29 cellular contexts compared by ENCODE assay signal in genomic region chr3:176439729-176440128, GRCh38.
"Had no signal": no experiment of that assay in that cellular context is flagged by ENCODE, and none has a peak within 500 bp of the region (broad histone marks: within the 10 kb centered on the region; RNA-seq: fewer than 3 reads in every experiment).

No MANE protein-coding gene starts in this region.

- H3K9ac ChIP-seq: parathyroid adenoma had no signal

- H3K4me3 ChIP-seq: ovary, psoas muscle, skin epidermis, smooth muscle cell, spleen, stomach, thoracic aorta, thyroid gland, tibial nerve, upper lobe of left lung, vagina had no signal

- H3K4me1 ChIP-seq: parathyroid adenoma, psoas muscle, spleen, stomach, thyroid gland, tibial nerve, upper lobe of left lung, vagina had no signal

- H3K27ac ChIP-seq: neutrophil, ovary, parathyroid adenoma, psoas muscle, skin epidermis, spleen, stomach, thoracic aorta, thyroid gland, tibial nerve, upper lobe of left lung, vagina had no signal

- H3K36me3 ChIP-seq: neutrophil, ovary, spleen, stomach, thoracic aorta, thyroid gland, tibial nerve, upper lobe of left lung, vagina had no signal

- ATAC-seq: naive thymus-derived CD8-positive, alpha-beta T cell; natural killer cell treated with Interleukin-12 subunit alpha and Interleukin-12 subunit beta and Interleukin-15 and Interleukin-18, amount 100 ng/mL, for 72 hours; psoas muscle; right cardiac atrium; sciatic nerve; stimulated activated memory B cell treated with anti-CD40 and anti-IgM and Interleukin-4, amounts not matched to agents 10 μg/mL and 1 μg/mL and 100 μg/mL, for 72 hours had no signal

- H3K4me2 ChIP-seq: smooth muscle cell had no signal

- H2AFZ ChIP-seq: parathyroid adenoma had no signal

- H3K27me3 ChIP-seq: neutrophil, ovary, spleen, stomach, thyroid gland, tibial nerve, upper lobe of left lung, vagina had no signal

- FAIRE-seq: urothelium cell line had no signal

- DNase-seq: naive thymus-derived CD8-positive, alpha-beta T cell; nephron progenitor cell; occipital lobe; ovary; posterior cingulate gyrus; psoas muscle; right cardiac atrium; spleen; stimulated activated CD4-positive, alpha-beta T cell treated with anti-CD3 and anti-CD28 coated beads, Interleukin-12 subunit alpha, Interleukin-12 subunit beta, amount 100 ng/mL, for 4 hours; stimulated activated CD4-positive, alpha-beta T cell treated with anti-CD3 and anti-CD28 coated beads, Interleukin-1b, Interleukin-23, amount 100 ng/mL, for 48 hours; stimulated activated CD4-positive, alpha-beta T cell treated with anti-CD3 and anti-CD28 coated beads, Interleukin-4, amount 100 ng/mL, for 1 hour; stimulated activated CD4-positive, alpha-beta T cell treated with anti-CD3 and anti-CD28 coated beads, Interleukin-4, amount 100 ng/mL, for 4 hours; stimulated activated CD8-positive, alpha-beta memory T cell treated with anti-CD3 and anti-CD28 coated beads, Interleukin-4, amount 100 ng/mL, for 48 hours; stimulated activated naive CD4-positive, alpha-beta T cell treated with Interleukin-2 at 50 U/mL for 16 hours; stomach; thyroid gland; trophoblast cell; upper lobe of left lung had no signal

- H3K9me3 ChIP-seq: neutrophil, ovary, psoas muscle, stomach, thoracic aorta, thyroid gland, tibial nerve, upper lobe of left lung, vagina had no signal
